8 cellular contexts compared by ENCODE assay signal in genomic region chr4:53658029-53658428, GRCh38.
"Had no signal": no experiment of that assay in that cellular context is flagged by ENCODE, and none has a peak within 500 bp of the region (broad histone marks: within the 10 kb centered on the region; RNA-seq: fewer than 3 reads in every experiment).

No MANE protein-coding gene starts in this region.

- H3K4me2 ChIP-seq: GM23338 had no signal

- H3K9me3 ChIP-seq: HAP-1 had no signal

- H3K4me3 ChIP-seq: GM23338, HAP-1, K562 had no signal

- ATAC-seq: GM23338, HCT116, K562 had no signal

- DNase-seq: H7, HFFc6, IMR-90, KG1 had no signal

- H2AFZ ChIP-seq: GM23338 had no signal

- H3K36me3 ChIP-seq: HAP-1 had no signal

- H3K4me1 ChIP-seq: HAP-1 had no signal
